1 cellular context compared by ENCODE assay signal in genomic region chr17:44354582-44355309, GRCh38.
TF ChIP-seq lines count a peak whose summit lies in the region.

No MANE protein-coding gene starts in this region.

TF ChIP-seq in HepG2, 621 proteins besides CTCF, POLR2A, EP300 and RAD21 (continued from another document and continues in another):
- TF ChIP-seq, protein P1, sequence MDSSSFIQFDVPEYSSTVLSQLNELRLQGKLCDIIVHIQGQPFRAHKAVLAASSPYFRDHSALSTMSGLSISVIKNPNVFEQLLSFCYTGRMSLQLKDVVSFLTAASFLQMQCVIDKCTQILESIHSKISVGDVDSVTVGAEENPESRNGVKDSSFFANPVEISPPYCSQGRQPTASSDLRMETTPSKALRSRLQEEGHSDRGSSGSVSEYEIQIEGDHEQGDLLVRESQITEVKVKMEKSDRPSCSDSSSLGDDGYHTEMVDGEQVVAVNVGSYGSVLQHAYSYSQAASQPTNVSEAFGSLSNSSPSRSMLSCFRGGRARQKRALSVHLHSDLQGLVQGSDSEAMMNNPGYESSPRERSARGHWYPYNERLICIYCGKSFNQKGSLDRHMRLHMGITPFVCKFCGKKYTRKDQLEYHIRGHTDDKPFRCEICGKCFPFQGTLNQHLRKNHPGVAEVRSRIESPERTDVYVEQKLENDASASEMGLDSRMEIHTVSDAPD (CRISPR knock-in tag; IDR thresholded peaks at IDR 0.05) = no peak
- TF ChIP-seq RXRB (CRISPR knock-in tag; IDR thresholded peaks at IDR 0.05; ENCODE audit: borderline replicate concordance) = 0 out of 2 replicates have a peak, but pooled peaks have one; percentile 10
- TF ChIP-seq YY1 (IDR thresholded peaks at IDR 0.05; ENCODE audit: insufficient read depth, insufficient replicate concordance, low read depth, low read length) = peak; percentile 64
- TF ChIP-seq ZBTB10 (CRISPR knock-in tag; IDR thresholded peaks at IDR 0.05; ENCODE audit: borderline replicate concordance) = peak; percentile 47; the same call in 1 of the 2 replicates
- TF ChIP-seq SOX6 (IDR thresholded peaks at IDR 0.05) = no peak
- 0 out of 2 replicates have a peak, but pooled peaks have one; percentile 17 for TF ChIP-seq SOX6 (CRISPR knock-in tag; IDR thresholded peaks at IDR 0.05)
- TF ChIP-seq ESRRA (CRISPR knock-in tag; IDR thresholded peaks at IDR 0.05; ENCODE audit: low read depth) = peak; percentile 39; the same call in 1 of the 2 replicates
- TF ChIP-seq ZNF709 (CRISPR knock-in tag; IDR thresholded peaks at IDR 0.05) = no peak
- TF ChIP-seq MYC (CRISPR knock-in tag; IDR thresholded peaks at IDR 0.05; ENCODE audit: borderline replicate concordance) = peak; percentile 67; the same call in 1 of the 2 replicates
- no peak for TF ChIP-seq ARHGAP35 (CRISPR knock-in tag; IDR thresholded peaks at IDR 0.05; ENCODE audit: borderline replicate concordance)
- TF ChIP-seq ZNF672 (CRISPR knock-in tag; IDR thresholded peaks at IDR 0.05) = no peak
- TF ChIP-seq SP2 (CRISPR knock-in tag; IDR thresholded peaks at IDR 0.05) = no peak
- peak; percentile 50 for TF ChIP-seq SKI (IDR thresholded peaks at IDR 0.05; ENCODE audit: partially characterized antibody)
- TF ChIP-seq ZNF75D (CRISPR knock-in tag; IDR thresholded peaks at IDR 0.05; ENCODE audit: borderline replicate concordance) = no peak
- no peak for TF ChIP-seq HOXA5 (CRISPR knock-in tag; IDR thresholded peaks at IDR 0.05)
- TF ChIP-seq SP1 (IDR thresholded peaks at IDR 0.05) = no peak
- no peak for TF ChIP-seq SP1 (CRISPR knock-in tag; IDR thresholded peaks at IDR 0.05)
- no peak for TF ChIP-seq ZNF644 (CRISPR knock-in tag; IDR thresholded peaks at IDR 0.05; ENCODE audit: low read depth)
- no peak for TF ChIP-seq ASH2L (IDR thresholded peaks at IDR 0.05; ENCODE audit: insufficient read length, low read depth, low read length)
- TF ChIP-seq ZNF816 (CRISPR knock-in tag; IDR thresholded peaks at IDR 0.05; ENCODE audit: borderline replicate concordance) = no peak
- peak; percentile 55 for TF ChIP-seq SALL1 (CRISPR knock-in tag; IDR thresholded peaks at IDR 0.05)
- no peak for TF ChIP-seq CAMTA2 (CRISPR knock-in tag; IDR thresholded peaks at IDR 0.05; ENCODE audit: borderline replicate concordance)
- no peak for TF ChIP-seq ZNF232 (CRISPR knock-in tag; IDR thresholded peaks at IDR 0.05; ENCODE audit: borderline replicate concordance)
- TF ChIP-seq TCF12 (IDR thresholded peaks at IDR 0.05) = no peak
- no peak for TF ChIP-seq TCF12 (CRISPR knock-in tag; IDR thresholded peaks at IDR 0.05)
- TF ChIP-seq ZNF468 (CRISPR knock-in tag; IDR thresholded peaks at IDR 0.05) = no peak
- TF ChIP-seq ZNF800 (CRISPR knock-in tag; IDR thresholded peaks at IDR 0.05) = 0 out of 2 replicates have a peak, but pooled peaks have one; percentile 37
- no peak for TF ChIP-seq POLR2AphosphoS2 (IDR thresholded peaks at IDR 0.05; ENCODE audit: low read depth, low read length)
- TF ChIP-seq, protein P2, sequence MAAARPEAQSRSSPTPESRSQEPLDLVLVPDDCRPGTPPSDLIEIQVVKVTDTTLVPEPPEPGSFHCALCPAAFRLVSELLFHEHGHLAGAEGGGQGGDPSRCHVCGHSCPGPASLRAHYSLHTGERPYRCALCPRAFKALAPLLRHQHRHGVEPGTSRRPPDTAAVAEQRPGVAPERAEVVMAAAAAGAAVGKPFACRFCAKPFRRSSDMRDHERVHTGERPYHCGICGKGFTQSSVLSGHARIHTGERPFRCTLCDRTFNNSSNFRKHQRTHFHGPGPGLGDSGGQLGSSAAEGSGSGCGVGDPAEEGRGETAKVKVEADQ (CRISPR knock-in tag; IDR thresholded peaks at IDR 0.05; ENCODE audit: borderline replicate concordance) = no peak
- TF ChIP-seq ZNF747 (CRISPR knock-in tag; IDR thresholded peaks at IDR 0.05; ENCODE audit: borderline replicate concordance) = no peak
- TF ChIP-seq SNAI1 (CRISPR knock-in tag; IDR thresholded peaks at IDR 0.05; ENCODE audit: borderline replicate concordance) = no peak
- TF ChIP-seq, protein P3, sequence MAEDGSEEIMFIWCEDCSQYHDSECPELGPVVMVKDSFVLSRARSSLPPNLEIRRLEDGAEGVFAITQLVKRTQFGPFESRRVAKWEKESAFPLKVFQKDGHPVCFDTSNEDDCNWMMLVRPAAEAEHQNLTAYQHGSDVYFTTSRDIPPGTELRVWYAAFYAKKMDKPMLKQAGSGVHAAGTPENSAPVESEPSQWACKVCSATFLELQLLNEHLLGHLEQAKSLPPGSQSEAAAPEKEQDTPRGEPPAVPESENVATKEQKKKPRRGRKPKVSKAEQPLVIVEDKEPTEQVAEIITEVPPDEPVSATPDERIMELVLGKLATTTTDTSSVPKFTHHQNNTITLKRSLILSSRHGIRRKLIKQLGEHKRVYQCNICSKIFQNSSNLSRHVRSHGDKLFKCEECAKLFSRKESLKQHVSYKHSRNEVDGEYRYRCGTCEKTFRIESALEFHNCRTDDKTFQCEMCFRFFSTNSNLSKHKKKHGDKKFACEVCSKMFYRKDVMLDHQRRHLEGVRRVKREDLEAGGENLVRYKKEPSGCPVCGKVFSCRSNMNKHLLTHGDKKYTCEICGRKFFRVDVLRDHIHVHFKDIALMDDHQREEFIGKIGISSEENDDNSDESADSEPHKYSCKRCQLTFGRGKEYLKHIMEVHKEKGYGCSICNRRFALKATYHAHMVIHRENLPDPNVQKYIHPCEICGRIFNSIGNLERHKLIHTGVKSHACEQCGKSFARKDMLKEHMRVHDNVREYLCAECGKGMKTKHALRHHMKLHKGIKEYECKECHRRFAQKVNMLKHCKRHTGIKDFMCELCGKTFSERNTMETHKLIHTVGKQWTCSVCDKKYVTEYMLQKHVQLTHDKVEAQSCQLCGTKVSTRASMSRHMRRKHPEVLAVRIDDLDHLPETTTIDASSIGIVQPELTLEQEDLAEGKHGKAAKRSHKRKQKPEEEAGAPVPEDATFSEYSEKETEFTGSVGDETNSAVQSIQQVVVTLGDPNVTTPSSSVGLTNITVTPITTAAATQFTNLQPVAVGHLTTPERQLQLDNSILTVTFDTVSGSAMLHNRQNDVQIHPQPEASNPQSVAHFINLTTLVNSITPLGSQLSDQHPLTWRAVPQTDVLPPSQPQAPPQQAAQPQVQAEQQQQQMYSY (CRISPR knock-in tag; IDR thresholded peaks at IDR 0.05) = no peak
- TF ChIP-seq SSRP1 (CRISPR knock-in tag; IDR thresholded peaks at IDR 0.05) = no peak
- TF ChIP-seq ZNF776 (CRISPR knock-in tag; IDR thresholded peaks at IDR 0.05) = peak; percentile 77; the same call in 1 of the 2 replicates
- no peak for TF ChIP-seq RFXAP (CRISPR knock-in tag; IDR thresholded peaks at IDR 0.05; ENCODE audit: borderline replicate concordance)
- no peak for TF ChIP-seq NFYC (CRISPR knock-in tag; IDR thresholded peaks at IDR 0.05)
- TF ChIP-seq PAF1 (CRISPR knock-in tag; IDR thresholded peaks at IDR 0.05) = no peak
- no peak for TF ChIP-seq ZNF382 (CRISPR knock-in tag; IDR thresholded peaks at IDR 0.05; ENCODE audit: borderline replicate concordance)
- TF ChIP-seq ZNF142 (CRISPR knock-in tag; IDR thresholded peaks at IDR 0.05) = no peak
- no peak for TF ChIP-seq RBM39 (IDR thresholded peaks at IDR 0.05; ENCODE audit: low read depth, low read length, poor library complexity, severe bottlenecking)
- no peak for TF ChIP-seq GATAD2A (CRISPR knock-in tag; IDR thresholded peaks at IDR 0.05)
- no peak for TF ChIP-seq ZNF570 (CRISPR knock-in tag; IDR thresholded peaks at IDR 0.05; ENCODE audit: borderline replicate concordance)
- peak; percentile 72; the same call in 1 of the 2 replicates for TF ChIP-seq KDM2A (CRISPR knock-in tag; IDR thresholded peaks at IDR 0.05; ENCODE audit: borderline replicate concordance, low read depth)
- no peak for TF ChIP-seq ZFP62 (CRISPR knock-in tag; IDR thresholded peaks at IDR 0.05)
- no peak for TF ChIP-seq REPIN1 (CRISPR knock-in tag; IDR thresholded peaks at IDR 0.05; ENCODE audit: borderline replicate concordance, low read depth)
- TF ChIP-seq ZBTB33 (CRISPR knock-in tag; IDR thresholded peaks at IDR 0.05) = peak; percentile 80
- TF ChIP-seq ZNF251 (CRISPR knock-in tag; IDR thresholded peaks at IDR 0.05) = no peak
- TF ChIP-seq ZFP37 (CRISPR knock-in tag; IDR thresholded peaks at IDR 0.05; ENCODE audit: borderline replicate concordance) = no peak
- peak; percentile 43; the same call in 1 of the 2 replicates for TF ChIP-seq ZNF792 (CRISPR knock-in tag; IDR thresholded peaks at IDR 0.05)
- no peak for TF ChIP-seq SIX1 (CRISPR knock-in tag; IDR thresholded peaks at IDR 0.05; ENCODE audit: borderline replicate concordance)
- TF ChIP-seq PHF8 (CRISPR knock-in tag; IDR thresholded peaks at IDR 0.05) = 0 out of 2 replicates have a peak, but pooled peaks have one; percentile 38
- TF ChIP-seq ZNF383 (CRISPR knock-in tag; IDR thresholded peaks at IDR 0.05; ENCODE audit: borderline replicate concordance) = no peak
